ENCODE assay signal across 8 cellular contexts in the genomic region with DNA sequence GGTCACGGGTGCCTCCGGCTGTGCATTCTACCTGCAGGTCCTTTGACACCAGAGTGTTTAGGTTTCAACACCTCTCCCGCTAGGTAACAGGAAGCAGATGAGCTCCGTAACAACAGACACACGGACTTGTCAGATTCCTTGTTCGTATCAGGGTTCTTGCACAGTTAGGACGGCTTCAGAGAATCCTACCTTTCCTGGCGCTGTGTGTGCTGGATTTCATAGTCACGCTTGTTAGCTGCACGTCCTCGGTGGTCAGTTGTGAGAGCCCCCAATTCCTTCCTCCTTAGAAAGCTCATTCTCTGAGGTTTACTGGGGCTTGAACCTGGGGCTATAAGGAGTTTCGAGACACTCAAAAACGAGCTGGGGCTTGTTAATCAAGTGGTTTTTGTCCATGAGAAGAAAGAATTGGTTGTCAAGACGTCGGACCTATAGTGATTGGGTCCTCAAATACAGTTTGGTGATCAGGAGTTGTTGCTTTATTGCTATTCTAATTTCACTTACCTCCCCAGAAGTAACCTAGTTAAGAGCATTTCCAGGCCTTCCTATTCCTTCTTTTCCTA. TPM values are rescaled to one million over a fixed set of nuclear protein-coding genes. Genes with fewer than 3 reads are reported as not detected.
DNase-seq lines count a peak whose midpoint lies in the region; ATAC-seq and TF ChIP-seq lines count a peak whose summit lies in the region.

No MANE protein-coding gene starts in this region.

- peaks cover 44% of the 10 kb centered on the region for H3K4me1 Mint-ChIP-seq in Calu3 (ENCODE audit: low read depth, unreplicated experiment)

- peak overlapping the region; percentile 84 for H3K27ac Mint-ChIP-seq in Calu3 (ENCODE audit: unreplicated experiment)

- intact Hi-C loops in Calu3 (cut with micrococcal nuclease; ENCODE audit: unreplicated experiment) = loop anchor here (5.0 kb wide), 1 partner anchor 42 kb away; a partner anchor contains a TSS
- intact Hi-C loops in ascending aorta (cut with DNase I) = loop anchor here (2.0 kb wide), 2 partner anchors 33 to 279 kb away; a partner anchor contains a TSS
- intact Hi-C loops in right lobe of liver (cut with DNase I) = no loop called here
- intact Hi-C loops in tibial artery (cut with DNase I; ENCODE audit: low total_unique reads) = no loop called here

- TF ChIP-seq POLR2A in right lobe of liver (IDR thresholded peaks at IDR 0.05) = peak; percentile 16

- H3K27me3 ChIP-seq in ascending aorta (no peaks in the 10 kb centered on the region), right lobe of liver (no peaks in the 10 kb centered on the region), tibial artery (no peaks in the 10 kb centered on the region)

- TF ChIP-seq CTCF in Calu3 (IDR thresholded peaks at IDR 0.05; ENCODE audit: unreplicated experiment) = no peak
- no peak for TF ChIP-seq CTCF in ascending aorta (IDR thresholded peaks at IDR 0.05)
- no peak for TF ChIP-seq CTCF in right lobe of liver (IDR thresholded peaks at IDR 0.05)
- no peak for TF ChIP-seq CTCF in tibial artery (IDR thresholded peaks at IDR 0.05)

- peak overlapping the region; percentile 61 to 72 for H3K4me3 ChIP-seq in ascending aorta
- peak overlapping the region; percentile 62 to 89 (median 64) for H3K4me3 ChIP-seq in right lobe of liver
- H3K4me3 ChIP-seq in tibial artery = peak overlapping the region; percentile 65 to 66

- BruUV-seq in Calu3 (replicated peaks; lab: Mats Ljungman, UMichigan) = no TSS peak

- H3K4me1 ChIP-seq in ascending aorta (peaks cover 7 to 23% of the 10 kb centered on the region in 2 donors), right lobe of liver (peaks cover 0 to 17% (median 6%) of the 10 kb centered on the region in 4 donors), tibial artery (peaks cover 0 to 48% (median 30%) of the 10 kb centered on the region in 4 donors)

- ATAC-seq in right lobe of liver (peak in 1 of 4 donors; percentile 44), GM19328 (IDR thresholded peaks at IDR 0.05; ENCODE audit: unreplicated experiment) (no peak), HG02885 (IDR thresholded peaks at IDR 0.05; ENCODE audit: poor library complexity, unreplicated experiment) (no peak)

- 3% methylated on average over 10 of the region's 15 CpGs for WGBS in right lobe of liver (ENCODE audit: insufficient coverage, low coverage, low lambda C conversion rate, missing lambda C conversion rate)

- no peaks in the 10 kb centered on the region for H3K9me3 ChIP-seq in ascending aorta
- no peaks in the 10 kb centered on the region for H3K9me3 ChIP-seq in right lobe of liver
- no peaks in the 10 kb centered on the region for H3K9me3 ChIP-seq in tibial artery

- H3K9me3 Mint-ChIP-seq in Calu3 (ENCODE audit: low read depth, unreplicated experiment) = no peaks in the 10 kb centered on the region

- H3K36me3 Mint-ChIP-seq in Calu3 (ENCODE audit: insufficient read depth, unreplicated experiment) = peaks cover 36% of the 10 kb centered on the region

- peaks cover 13 to 26% of the 10 kb centered on the region in 2 donors for H3K36me3 ChIP-seq in ascending aorta
- no peaks in the 10 kb centered on the region for H3K36me3 ChIP-seq in right lobe of liver
- peaks cover 0 to 22% (median 18%) of the 10 kb centered on the region in 3 donors for H3K36me3 ChIP-seq in tibial artery

- DNase-seq in Calu3 = no peak
- DNase-seq in HuH-7.5 (ENCODE audit: low spot score) = peak; percentile 40
- DNase-seq in ascending aorta (ENCODE audit: low spot score in 2 of 2) = no peak
- no peak for DNase-seq in right lobe of liver
- no peak for DNase-seq in tibial artery
- no peak for DNase-seq in cerebellum (ENCODE audit: low spot score)

- no peaks in the 10 kb centered on the region for H3K27me3 Mint-ChIP-seq in Calu3 (ENCODE audit: unreplicated experiment)

- CTCF ChIA-PET in Calu3 (lab: Charles Lee) = interaction anchor here (1.1 to 2.8 kb wide), 6 partner anchors 21 to 44 kb away, joined by 4 to 13 read pairs (median 6); a partner anchor contains a TSS

- peak overlapping the region; percentile 95 to 97 for H3K27ac ChIP-seq in ascending aorta
- H3K27ac ChIP-seq in right lobe of liver = peak overlapping the region; percentile 86 to 89 (median 89)
- H3K27ac ChIP-seq in tibial artery = peak overlapping the region; percentile 93 to 94

- peak overlapping the region; percentile 71 for H3K4me3 Mint-ChIP-seq in Calu3 (ENCODE audit: low read depth, unreplicated experiment)

RNA-seq across cellular contexts. Expression of a gene that starts 0.7 kb away (rescaled TPM):
- total RNA-seq in Calu3 (2022) (18.7 and 27.8 TPM in 2 replicates), ascending aorta (22.6 TPM), right lobe of liver (10 to 100 TPM; 13.1 to 24.2 (median 13.8) TPM), cerebellum (8.2 TPM)

RNA-seq across cellular contexts. Expression of a gene that starts 29.2 kb away (rescaled TPM):
- total RNA-seq in Calu3 (2022) = 22.1 and 26.5 TPM in 2 replicates
- total RNA-seq in ascending aorta = 32.7 TPM
- 10 to 100 TPM in 5 of 6 experiments, 1 to 10 TPM in 1; 9.6 to 31.1 (median 25.0) TPM for total RNA-seq in right lobe of liver
- 2.5 TPM for total RNA-seq in cerebellum

RNA-seq across cellular contexts. Expression of a gene that starts 33.2 kb away (rescaled TPM):
- total RNA-seq in Calu3 (2022) = 23.5 and 30.6 TPM in 2 replicates
- total RNA-seq in ascending aorta = 63.3 TPM
- 100 to 1,000 TPM in 2 of 6 experiments, 10 to 100 TPM in 4; 53.3 to 173 (median 64.1) TPM for total RNA-seq in right lobe of liver
- 30.4 TPM for total RNA-seq in cerebellum

RNA-seq across cellular contexts. Expression of a gene that starts 38.8 kb away (rescaled TPM):
- 108 and 121 TPM in 2 replicates for total RNA-seq in Calu3 (2022)
- 66.1 TPM for total RNA-seq in ascending aorta
- 10 to 100 TPM; 37.7 to 64.4 (median 62.1) TPM for total RNA-seq in right lobe of liver
- total RNA-seq in cerebellum = 93.0 TPM

RNA-seq across cellular contexts. Expression of a gene that starts 42.4 kb away (rescaled TPM):
- total RNA-seq in Calu3 (2022) (11.4 and 14.2 TPM in 2 replicates), ascending aorta (92.4 TPM), right lobe of liver (10 to 100 TPM; 61.5 to 82.9 (median 67.3) TPM), cerebellum (9.5 TPM)

Comparison
In these comparisons a context has a peak if more than half of its experiments do, and no peak if none do; other contexts are left out.
1. intact Hi-C loops: an anchor here in Calu3 (5.0 kb wide) and ascending aorta (2.0 kb wide); none called in right lobe of liver and tibial artery.